ENCODE assay signal across 20 cellular contexts in the genomic region with DNA sequence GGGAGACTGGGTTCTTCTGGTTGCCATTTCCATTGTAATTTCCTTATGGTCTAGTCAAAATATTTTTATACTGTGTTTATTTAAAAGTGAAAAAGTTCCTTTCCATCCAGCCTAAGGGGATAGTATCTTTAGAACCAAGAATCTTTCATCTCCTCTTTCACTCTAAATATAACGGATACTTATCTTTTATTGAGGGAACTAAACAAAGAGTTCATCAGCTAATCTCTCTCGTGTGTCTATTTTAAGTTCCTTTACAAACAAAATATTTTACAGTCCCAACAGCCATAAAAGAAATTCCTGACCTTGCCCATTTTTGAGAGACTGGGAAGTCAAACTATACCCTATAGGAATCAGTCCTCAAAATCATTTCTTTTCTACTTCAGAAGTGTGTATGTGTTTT.
"Had no signal": no experiment of that assay in that cellular context is flagged by ENCODE, and none has a peak within 500 bp of the region (broad histone marks: within the 10 kb centered on the region; RNA-seq: fewer than 3 reads in every experiment).

No MANE protein-coding gene starts in this region.

- H3K9me2 ChIP-seq: SK-N-SH had no signal

- H3K4me3 ChIP-seq: MG63 had no signal

- H3K27ac ChIP-seq: RWPE1 had no signal

- H3K4me2 ChIP-seq: SK-N-SH had no signal

- H3K9me3 ChIP-seq: MG63, SK-N-SH had no signal

- H3K27me3 ChIP-seq: MG63 had no signal

- H3K36me3 ChIP-seq: MG63 had no signal

- DNase-seq: IMR-90, Karpas-422, KG1, MG63, NCI-H1092, NCI-H1105 treated with DMSO at 0.1 percent for 48 hours, NCI-H1417 treated with DMSO at 0.1 percent for 48 hours, NCI-H146, NCI-H1694 treated with DMSO at 0.1 percent for 48 hours, NCI-H1930, NCI-H2081, NCI-H2107, NCI-H2227 treated with DMSO at 0.1 percent for 48 hours, NCI-H524, NCI-H526 treated with DMSO at 0.1 percent for 48 hours, NCI-H748 treated with DMSO at 0.1 percent for 48 hours, SHP77, SK-N-SH, SW 1271 had no signal
